In genomic region chr3:10500717-10501663, GRCh38 we compare ENCODE assay signal across 1 cellular context.
A peak's percentile ranks its signal among the peaks of the same experiment; 100 is the strongest.
TF ChIP-seq lines count a peak whose summit lies in the region.

No MANE protein-coding gene starts in this region.

TF ChIP-seq in HepG2, 621 proteins besides CTCF, POLR2A, EP300 and RAD21 (continued from another document and continues in another):
- TF ChIP-seq SNAPC4 (CRISPR knock-in tag; IDR thresholded peaks at IDR 0.05) (no peak), EED (CRISPR knock-in tag; IDR thresholded peaks at IDR 0.05) (no peak), TGIF2 (CRISPR knock-in tag; IDR thresholded peaks at IDR 0.05) (no peak), ATF7 (IDR thresholded peaks at IDR 0.05) (no peak), ATF7 (CRISPR knock-in tag; IDR thresholded peaks at IDR 0.05) (no peak), MEF2D (CRISPR knock-in tag; IDR thresholded peaks at IDR 0.05) (no peak), ZNF101 (CRISPR knock-in tag; IDR thresholded peaks at IDR 0.05; ENCODE audit: borderline replicate concordance, low read depth) (no peak), TBP (CRISPR knock-in tag; IDR thresholded peaks at IDR 0.05) (no peak), ZNF878 (CRISPR knock-in tag; IDR thresholded peaks at IDR 0.05) (no peak), ZNF652 (CRISPR knock-in tag; IDR thresholded peaks at IDR 0.05; ENCODE audit: borderline replicate concordance, low read depth) (no peak), ZNF510 (CRISPR knock-in tag; IDR thresholded peaks at IDR 0.05; ENCODE audit: low read depth) (no peak), ZNF333 (CRISPR knock-in tag; IDR thresholded peaks at IDR 0.05; ENCODE audit: borderline replicate concordance) (no peak), HINFP (CRISPR knock-in tag; IDR thresholded peaks at IDR 0.05; ENCODE audit: low read depth) (no peak), ZNF687 (CRISPR knock-in tag; IDR thresholded peaks at IDR 0.05) (peak; percentile 64), CBX1 (IDR thresholded peaks at IDR 0.05; ENCODE audit: low read depth) (no peak), DMAP1 (CRISPR knock-in tag; IDR thresholded peaks at IDR 0.05) (no peak), HDAC6 (IDR thresholded peaks at IDR 0.05; ENCODE audit: low read depth, low read length) (no peak), RAD51 (IDR thresholded peaks at IDR 0.05; ENCODE audit: borderline replicate concordance) (no peak), E2F5 (CRISPR knock-in tag; conservative IDR thresholded peaks at IDR 0.05) (no peak), TOPORS (CRISPR knock-in tag; IDR thresholded peaks at IDR 0.05) (no peak), CSRNP1 (CRISPR knock-in tag; IDR thresholded peaks at IDR 0.05) (no peak), ZNF33A (CRISPR knock-in tag; IDR thresholded peaks at IDR 0.05; ENCODE audit: borderline replicate concordance) (no peak), IRF2 (CRISPR knock-in tag; IDR thresholded peaks at IDR 0.05) (no peak)
- TF ChIP-seq, protein P1, sequence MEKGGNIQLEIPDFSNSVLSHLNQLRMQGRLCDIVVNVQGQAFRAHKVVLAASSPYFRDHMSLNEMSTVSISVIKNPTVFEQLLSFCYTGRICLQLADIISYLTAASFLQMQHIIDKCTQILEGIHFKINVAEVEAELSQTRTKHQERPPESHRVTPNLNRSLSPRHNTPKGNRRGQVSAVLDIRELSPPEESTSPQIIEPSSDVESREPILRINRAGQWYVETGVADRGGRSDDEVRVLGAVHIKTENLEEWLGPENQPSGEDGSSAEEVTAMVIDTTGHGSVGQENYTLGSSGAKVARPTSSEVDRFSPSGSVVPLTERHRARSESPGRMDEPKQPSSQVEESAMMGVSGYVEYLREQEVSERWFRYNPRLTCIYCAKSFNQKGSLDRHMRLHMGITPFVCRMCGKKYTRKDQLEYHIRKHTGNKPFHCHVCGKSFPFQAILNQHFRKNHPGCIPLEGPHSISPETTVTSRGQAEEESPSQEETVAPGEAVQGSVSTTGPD (CRISPR knock-in tag; IDR thresholded peaks at IDR 0.05), result no peak
- TF ChIP-seq, protein P2, sequence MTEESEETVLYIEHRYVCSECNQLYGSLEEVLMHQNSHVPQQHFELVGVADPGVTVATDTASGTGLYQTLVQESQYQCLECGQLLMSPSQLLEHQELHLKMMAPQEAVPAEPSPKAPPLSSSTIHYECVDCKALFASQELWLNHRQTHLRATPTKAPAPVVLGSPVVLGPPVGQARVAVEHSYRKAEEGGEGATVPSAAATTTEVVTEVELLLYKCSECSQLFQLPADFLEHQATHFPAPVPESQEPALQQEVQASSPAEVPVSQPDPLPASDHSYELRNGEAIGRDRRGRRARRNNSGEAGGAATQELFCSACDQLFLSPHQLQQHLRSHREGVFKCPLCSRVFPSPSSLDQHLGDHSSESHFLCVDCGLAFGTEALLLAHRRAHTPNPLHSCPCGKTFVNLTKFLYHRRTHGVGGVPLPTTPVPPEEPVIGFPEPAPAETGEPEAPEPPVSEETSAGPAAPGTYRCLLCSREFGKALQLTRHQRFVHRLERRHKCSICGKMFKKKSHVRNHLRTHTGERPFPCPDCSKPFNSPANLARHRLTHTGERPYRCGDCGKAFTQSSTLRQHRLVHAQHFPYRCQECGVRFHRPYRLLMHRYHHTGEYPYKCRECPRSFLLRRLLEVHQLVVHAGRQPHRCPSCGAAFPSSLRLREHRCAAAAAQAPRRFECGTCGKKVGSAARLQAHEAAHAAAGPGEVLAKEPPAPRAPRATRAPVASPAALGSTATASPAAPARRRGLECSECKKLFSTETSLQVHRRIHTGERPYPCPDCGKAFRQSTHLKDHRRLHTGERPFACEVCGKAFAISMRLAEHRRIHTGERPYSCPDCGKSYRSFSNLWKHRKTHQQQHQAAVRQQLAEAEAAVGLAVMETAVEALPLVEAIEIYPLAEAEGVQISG (CRISPR knock-in tag; IDR thresholded peaks at IDR 0.05), result no peak
- TF ChIP-seq, protein P3, sequence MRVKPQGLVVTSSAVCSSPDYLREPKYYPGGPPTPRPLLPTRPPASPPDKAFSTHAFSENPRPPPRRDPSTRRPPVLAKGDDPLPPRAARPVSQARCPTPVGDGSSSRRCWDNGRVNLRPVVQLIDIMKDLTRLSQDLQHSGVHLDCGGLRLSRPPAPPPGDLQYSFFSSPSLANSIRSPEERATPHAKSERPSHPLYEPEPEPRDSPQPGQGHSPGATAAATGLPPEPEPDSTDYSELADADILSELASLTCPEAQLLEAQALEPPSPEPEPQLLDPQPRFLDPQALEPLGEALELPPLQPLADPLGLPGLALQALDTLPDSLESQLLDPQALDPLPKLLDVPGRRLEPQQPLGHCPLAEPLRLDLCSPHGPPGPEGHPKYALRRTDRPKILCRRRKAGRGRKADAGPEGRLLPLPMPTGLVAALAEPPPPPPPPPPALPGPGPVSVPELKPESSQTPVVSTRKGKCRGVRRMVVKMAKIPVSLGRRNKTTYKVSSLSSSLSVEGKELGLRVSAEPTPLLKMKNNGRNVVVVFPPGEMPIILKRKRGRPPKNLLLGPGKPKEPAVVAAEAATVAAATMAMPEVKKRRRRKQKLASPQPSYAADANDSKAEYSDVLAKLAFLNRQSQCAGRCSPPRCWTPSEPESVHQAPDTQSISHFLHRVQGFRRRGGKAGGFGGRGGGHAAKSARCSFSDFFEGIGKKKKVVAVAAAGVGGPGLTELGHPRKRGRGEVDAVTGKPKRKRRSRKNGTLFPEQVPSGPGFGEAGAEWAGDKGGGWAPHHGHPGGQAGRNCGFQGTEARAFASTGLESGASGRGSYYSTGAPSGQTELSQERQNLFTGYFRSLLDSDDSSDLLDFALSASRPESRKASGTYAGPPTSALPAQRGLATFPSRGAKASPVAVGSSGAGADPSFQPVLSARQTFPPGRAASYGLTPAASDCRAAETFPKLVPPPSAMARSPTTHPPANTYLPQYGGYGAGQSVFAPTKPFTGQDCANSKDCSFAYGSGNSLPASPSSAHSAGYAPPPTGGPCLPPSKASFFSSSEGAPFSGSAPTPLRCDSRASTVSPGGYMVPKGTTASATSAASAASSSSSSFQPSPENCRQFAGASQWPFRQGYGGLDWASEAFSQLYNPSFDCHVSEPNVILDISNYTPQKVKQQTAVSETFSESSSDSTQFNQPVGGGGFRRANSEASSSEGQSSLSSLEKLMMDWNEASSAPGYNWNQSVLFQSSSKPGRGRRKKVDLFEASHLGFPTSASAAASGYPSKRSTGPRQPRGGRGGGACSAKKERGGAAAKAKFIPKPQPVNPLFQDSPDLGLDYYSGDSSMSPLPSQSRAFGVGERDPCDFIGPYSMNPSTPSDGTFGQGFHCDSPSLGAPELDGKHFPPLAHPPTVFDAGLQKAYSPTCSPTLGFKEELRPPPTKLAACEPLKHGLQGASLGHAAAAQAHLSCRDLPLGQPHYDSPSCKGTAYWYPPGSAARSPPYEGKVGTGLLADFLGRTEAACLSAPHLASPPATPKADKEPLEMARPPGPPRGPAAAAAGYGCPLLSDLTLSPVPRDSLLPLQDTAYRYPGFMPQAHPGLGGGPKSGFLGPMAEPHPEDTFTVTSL (CRISPR knock-in tag; IDR thresholded peaks at IDR 0.05; ENCODE audit: borderline replicate concordance), result no peak
- TF ChIP-seq, protein P4, sequence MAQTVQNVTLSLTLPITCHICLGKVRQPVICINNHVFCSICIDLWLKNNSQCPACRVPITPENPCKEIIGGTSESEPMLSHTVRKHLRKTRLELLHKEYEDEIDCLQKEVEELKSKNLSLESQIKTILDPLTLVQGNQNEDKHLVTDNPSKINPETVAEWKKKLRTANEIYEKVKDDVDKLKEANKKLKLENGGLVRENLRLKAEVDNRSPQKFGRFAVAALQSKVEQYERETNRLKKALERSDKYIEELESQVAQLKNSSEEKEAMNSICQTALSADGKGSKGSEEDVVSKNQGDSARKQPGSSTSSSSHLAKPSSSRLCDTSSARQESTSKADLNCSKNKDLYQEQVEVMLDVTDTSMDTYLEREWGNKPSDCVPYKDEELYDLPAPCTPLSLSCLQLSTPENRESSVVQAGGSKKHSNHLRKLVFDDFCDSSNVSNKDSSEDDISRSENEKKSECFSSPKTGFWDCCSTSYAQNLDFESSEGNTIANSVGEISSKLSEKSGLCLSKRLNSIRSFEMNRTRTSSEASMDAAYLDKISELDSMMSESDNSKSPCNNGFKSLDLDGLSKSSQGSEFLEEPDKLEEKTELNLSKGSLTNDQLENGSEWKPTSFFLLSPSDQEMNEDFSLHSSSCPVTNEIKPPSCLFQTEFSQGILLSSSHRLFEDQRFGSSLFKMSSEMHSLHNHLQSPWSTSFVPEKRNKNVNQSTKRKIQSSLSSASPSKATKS (CRISPR knock-in tag; IDR thresholded peaks at IDR 0.05), result no peak
